1 cellular context compared by ENCODE assay signal in the genomic region with DNA sequence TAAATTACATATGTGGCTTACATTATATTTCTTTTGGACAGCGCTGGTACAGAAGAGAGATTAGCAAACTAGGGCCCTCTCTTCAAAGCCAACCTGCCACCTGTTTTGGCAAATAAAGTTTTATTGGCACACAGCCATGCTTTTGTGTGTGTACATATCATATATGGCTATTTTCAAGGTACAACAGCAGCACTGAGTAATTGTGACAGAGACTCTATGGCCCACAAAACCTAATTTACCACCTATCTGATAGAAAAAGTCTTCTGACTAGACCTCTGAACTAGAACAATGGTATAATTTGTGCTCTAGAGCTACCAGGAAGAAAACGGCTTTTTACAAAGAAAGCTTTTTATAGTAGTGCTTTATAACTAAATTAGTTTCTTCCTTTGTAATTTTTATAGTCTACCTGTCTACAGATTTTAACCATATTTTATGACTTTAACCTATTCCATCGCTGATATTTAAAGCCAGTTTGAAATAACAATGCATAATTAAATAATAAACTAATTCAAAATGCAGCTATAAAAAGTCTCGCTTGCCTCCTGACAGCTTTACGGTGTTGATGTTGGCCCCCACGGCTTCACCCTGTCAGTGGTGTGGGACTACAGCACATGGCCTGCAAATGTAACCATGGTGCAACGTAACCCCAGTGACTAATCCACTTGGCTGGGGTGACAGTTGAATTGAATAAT.
TF ChIP-seq lines count a peak whose summit lies in the region.

No MANE protein-coding gene starts in this region.

TF ChIP-seq in HEK293, 187 proteins besides CTCF, POLR2A, EP300 and RAD21 (continued from another document and continues in another):
- TF ChIP-seq WT1 (tag by site-specific recombination; IDR thresholded peaks at IDR 0.05) (0 out of 2 replicates have a peak, but pooled peaks have one; percentile 40), GLIS1 (tag by site-specific recombination; IDR thresholded peaks at IDR 0.05) (peak; percentile 98), ZNF549 (tag by site-specific recombination; IDR thresholded peaks at IDR 0.05) (no peak), ZNF473 (tag by site-specific recombination; IDR thresholded peaks at IDR 0.05) (no peak), ZNF843 (tag by site-specific recombination; IDR thresholded peaks at IDR 0.05) (peak; percentile 84), OVOL3 (tag by site-specific recombination; IDR thresholded peaks at IDR 0.05) (peak; percentile 65; the same call in 1 of the 2 replicates), ELK4 (IDR thresholded peaks at IDR 0.05; ENCODE audit: borderline replicate concordance, low read depth, low read length) (no peak), ZNF580 (tag by site-specific recombination; IDR thresholded peaks at IDR 0.05) (no peak), TSHZ1 (tag by site-specific recombination; IDR thresholded peaks at IDR 0.05; ENCODE audit: borderline replicate concordance) (0 out of 2 replicates have a peak, but pooled peaks have one; percentile 48), ZNF175 (tag by site-specific recombination; IDR thresholded peaks at IDR 0.05) (no peak), ZNF548 (tag by site-specific recombination; IDR thresholded peaks at IDR 0.05) (no peak), ZNF510 (tag by site-specific recombination; IDR thresholded peaks at IDR 0.05; ENCODE audit: insufficient replicate concordance) (no peak), SP3 (tag by site-specific recombination; IDR thresholded peaks at IDR 0.05) (no peak), ZFP41 (tag by site-specific recombination; IDR thresholded peaks at IDR 0.05; ENCODE audit: borderline replicate concordance) (no peak), KLF1 (tag by site-specific recombination; IDR thresholded peaks at IDR 0.05) (no peak), HOXC10 (CRISPR knock-in tag; IDR thresholded peaks at IDR 0.05) (no peak), BCL11B (tag by site-specific recombination; IDR thresholded peaks at IDR 0.05; ENCODE audit: low read depth) (no peak), ZBTB7A (tag by site-specific recombination; IDR thresholded peaks at IDR 0.05; ENCODE audit: low read depth) (no peak), ZBTB8A (tag by site-specific recombination; IDR thresholded peaks at IDR 0.05) (no peak), ZNF518A (tag by site-specific recombination; conservative IDR thresholded peaks at IDR 0.05; ENCODE audit: low read depth) (no peak), ZSCAN16 (tag by site-specific recombination; IDR thresholded peaks at IDR 0.05) (no peak), ZNF791 (tag by site-specific recombination; IDR thresholded peaks at IDR 0.05) (no peak), ZNF830 (tag by site-specific recombination; IDR thresholded peaks at IDR 0.05; ENCODE audit: low read depth) (no peak), ZNF48 (tag by site-specific recombination; IDR thresholded peaks at IDR 0.05) (no peak), ZNF341 (tag by site-specific recombination; IDR thresholded peaks at IDR 0.05; ENCODE audit: low read depth) (no peak), ZNF211 (tag by site-specific recombination; IDR thresholded peaks at IDR 0.05; ENCODE audit: low read depth) (no peak), ZNF311 (tag by site-specific recombination; IDR thresholded peaks at IDR 0.05; ENCODE audit: borderline replicate concordance) (no peak), ZFP37 (tag by site-specific recombination; IDR thresholded peaks at IDR 0.05) (0 out of 2 replicates have a peak, but pooled peaks have one; percentile 21), PBX3 (CRISPR knock-in tag; IDR thresholded peaks at IDR 0.05) (no peak), ZNF146 (tag by site-specific recombination; IDR thresholded peaks at IDR 0.05) (no peak)
- TF ChIP-seq, protein P1, sequence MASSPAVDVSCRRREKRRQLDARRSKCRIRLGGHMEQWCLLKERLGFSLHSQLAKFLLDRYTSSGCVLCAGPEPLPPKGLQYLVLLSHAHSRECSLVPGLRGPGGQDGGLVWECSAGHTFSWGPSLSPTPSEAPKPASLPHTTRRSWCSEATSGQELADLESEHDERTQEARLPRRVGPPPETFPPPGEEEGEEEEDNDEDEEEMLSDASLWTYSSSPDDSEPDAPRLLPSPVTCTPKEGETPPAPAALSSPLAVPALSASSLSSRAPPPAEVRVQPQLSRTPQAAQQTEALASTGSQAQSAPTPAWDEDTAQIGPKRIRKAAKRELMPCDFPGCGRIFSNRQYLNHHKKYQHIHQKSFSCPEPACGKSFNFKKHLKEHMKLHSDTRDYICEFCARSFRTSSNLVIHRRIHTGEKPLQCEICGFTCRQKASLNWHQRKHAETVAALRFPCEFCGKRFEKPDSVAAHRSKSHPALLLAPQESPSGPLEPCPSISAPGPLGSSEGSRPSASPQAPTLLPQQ (tag by site-specific recombination; IDR thresholded peaks at IDR 0.05) = peak; percentile 37; the same call in 1 of the 2 replicates
- TF ChIP-seq, protein P2, sequence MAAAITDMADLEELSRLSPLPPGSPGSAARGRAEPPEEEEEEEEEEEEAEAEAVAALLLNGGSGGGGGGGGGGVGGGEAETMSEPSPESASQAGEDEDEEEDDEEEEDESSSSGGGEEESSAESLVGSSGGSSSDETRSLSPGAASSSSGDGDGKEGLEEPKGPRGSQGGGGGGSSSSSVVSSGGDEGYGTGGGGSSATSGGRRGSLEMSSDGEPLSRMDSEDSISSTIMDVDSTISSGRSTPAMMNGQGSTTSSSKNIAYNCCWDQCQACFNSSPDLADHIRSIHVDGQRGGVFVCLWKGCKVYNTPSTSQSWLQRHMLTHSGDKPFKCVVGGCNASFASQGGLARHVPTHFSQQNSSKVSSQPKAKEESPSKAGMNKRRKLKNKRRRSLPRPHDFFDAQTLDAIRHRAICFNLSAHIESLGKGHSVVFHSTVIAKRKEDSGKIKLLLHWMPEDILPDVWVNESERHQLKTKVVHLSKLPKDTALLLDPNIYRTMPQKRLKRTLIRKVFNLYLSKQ (tag by site-specific recombination; IDR thresholded peaks at IDR 0.05; ENCODE audit: borderline replicate concordance) = no peak
- TF ChIP-seq, protein P3, sequence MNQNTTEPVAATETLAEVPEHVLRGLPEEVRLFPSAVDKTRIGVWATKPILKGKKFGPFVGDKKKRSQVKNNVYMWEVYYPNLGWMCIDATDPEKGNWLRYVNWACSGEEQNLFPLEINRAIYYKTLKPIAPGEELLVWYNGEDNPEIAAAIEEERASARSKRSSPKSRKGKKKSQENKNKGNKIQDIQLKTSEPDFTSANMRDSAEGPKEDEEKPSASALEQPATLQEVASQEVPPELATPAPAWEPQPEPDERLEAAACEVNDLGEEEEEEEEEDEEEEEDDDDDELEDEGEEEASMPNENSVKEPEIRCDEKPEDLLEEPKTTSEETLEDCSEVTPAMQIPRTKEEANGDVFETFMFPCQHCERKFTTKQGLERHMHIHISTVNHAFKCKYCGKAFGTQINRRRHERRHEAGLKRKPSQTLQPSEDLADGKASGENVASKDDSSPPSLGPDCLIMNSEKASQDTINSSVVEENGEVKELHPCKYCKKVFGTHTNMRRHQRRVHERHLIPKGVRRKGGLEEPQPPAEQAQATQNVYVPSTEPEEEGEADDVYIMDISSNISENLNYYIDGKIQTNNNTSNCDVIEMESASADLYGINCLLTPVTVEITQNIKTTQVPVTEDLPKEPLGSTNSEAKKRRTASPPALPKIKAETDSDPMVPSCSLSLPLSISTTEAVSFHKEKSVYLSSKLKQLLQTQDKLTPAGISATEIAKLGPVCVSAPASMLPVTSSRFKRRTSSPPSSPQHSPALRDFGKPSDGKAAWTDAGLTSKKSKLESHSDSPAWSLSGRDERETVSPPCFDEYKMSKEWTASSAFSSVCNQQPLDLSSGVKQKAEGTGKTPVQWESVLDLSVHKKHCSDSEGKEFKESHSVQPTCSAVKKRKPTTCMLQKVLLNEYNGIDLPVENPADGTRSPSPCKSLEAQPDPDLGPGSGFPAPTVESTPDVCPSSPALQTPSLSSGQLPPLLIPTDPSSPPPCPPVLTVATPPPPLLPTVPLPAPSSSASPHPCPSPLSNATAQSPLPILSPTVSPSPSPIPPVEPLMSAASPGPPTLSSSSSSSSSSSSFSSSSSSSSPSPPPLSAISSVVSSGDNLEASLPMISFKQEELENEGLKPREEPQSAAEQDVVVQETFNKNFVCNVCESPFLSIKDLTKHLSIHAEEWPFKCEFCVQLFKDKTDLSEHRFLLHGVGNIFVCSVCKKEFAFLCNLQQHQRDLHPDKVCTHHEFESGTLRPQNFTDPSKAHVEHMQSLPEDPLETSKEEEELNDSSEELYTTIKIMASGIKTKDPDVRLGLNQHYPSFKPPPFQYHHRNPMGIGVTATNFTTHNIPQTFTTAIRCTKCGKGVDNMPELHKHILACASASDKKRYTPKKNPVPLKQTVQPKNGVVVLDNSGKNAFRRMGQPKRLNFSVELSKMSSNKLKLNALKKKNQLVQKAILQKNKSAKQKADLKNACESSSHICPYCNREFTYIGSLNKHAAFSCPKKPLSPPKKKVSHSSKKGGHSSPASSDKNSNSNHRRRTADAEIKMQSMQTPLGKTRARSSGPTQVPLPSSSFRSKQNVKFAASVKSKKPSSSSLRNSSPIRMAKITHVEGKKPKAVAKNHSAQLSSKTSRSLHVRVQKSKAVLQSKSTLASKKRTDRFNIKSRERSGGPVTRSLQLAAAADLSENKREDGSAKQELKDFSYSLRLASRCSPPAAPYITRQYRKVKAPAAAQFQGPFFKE (tag by site-specific recombination; IDR thresholded peaks at IDR 0.05; ENCODE audit: borderline replicate concordance) = no peak
